Comparison of ENCODE assay signal across 8 cellular contexts in the genomic region with DNA sequence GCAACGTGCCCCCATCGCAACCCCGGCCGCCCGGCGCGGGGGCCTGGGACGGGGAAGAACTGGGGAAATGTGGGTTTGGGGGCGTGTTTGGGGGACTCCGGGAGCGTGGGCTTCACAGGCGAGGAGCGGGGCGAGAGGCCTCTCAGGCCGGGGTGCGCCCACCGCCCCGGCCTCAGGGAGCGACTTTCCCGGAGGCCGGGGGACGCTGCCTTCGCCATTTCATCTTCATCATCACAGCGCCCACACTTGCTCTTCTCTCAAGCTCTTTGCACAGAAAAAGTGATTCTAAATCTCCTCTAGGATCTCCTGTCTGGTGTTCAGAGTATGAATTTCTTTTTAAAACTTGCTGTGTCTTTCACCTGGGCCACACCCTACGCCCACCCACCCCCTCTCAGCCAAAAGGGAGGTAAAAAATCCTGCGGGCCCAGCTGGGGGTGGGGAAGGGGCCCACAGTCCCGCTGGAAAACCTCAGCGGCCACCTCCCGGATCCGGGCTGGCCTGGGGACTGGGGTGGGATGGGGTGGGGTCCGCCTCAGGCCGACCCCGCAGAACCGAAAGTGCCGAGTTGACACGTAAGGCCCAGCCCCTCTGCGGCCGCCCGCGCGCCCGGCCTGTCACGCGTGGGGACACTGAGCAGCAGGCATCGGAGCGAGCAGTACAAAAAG. TPM values are rescaled to one million over a fixed set of nuclear protein-coding genes. Genes with fewer than 3 reads are reported as not detected.
DNase-seq lines count a peak whose midpoint lies in the region; ATAC-seq and TF ChIP-seq lines count a peak whose summit lies in the region.

No MANE protein-coding gene starts in this region.

- no peak for TF ChIP-seq CTCF in AG10803 (conservative IDR thresholded peaks at IDR 0.05; ENCODE audit: low read length)
- TF ChIP-seq CTCF in upper lobe of right lung (IDR thresholded peaks at IDR 0.05), result no peak

- H3K4me1 ChIP-seq in upper lobe of right lung, result peaks cover 32% of the 10 kb centered on the region

- peak overlapping the region; percentile 93 for H3K4me3 ChIP-seq in AG10803 (ENCODE audit: low read length)
- H3K4me3 ChIP-seq in upper lobe of right lung, result peak overlapping the region; percentile 77

- H3K36me3 Mint-ChIP-seq in central memory CD8-positive, alpha-beta T cell (ENCODE audit: insufficient read depth), result peaks cover 55% of the 10 kb centered on the region
- H3K36me3 Mint-ChIP-seq in memory B cell, result peaks cover 15% of the 10 kb centered on the region

- H3K4me1 Mint-ChIP-seq in central memory CD8-positive, alpha-beta T cell, result peaks cover 43% of the 10 kb centered on the region
- peaks cover 28% of the 10 kb centered on the region for H3K4me1 Mint-ChIP-seq in memory B cell

- H3K27ac ChIP-seq in upper lobe of right lung, result peak overlapping the region; percentile 98

- H3K9me3 ChIP-seq in upper lobe of right lung, result no peaks in the 10 kb centered on the region

- H3K9me3 Mint-ChIP-seq in central memory CD8-positive, alpha-beta T cell, result no peaks in the 10 kb centered on the region
- no peaks in the 10 kb centered on the region for H3K9me3 Mint-ChIP-seq in memory B cell

- no peaks in the 10 kb centered on the region for H3K27me3 ChIP-seq in upper lobe of right lung

- ATAC-seq in GM19395 (IDR thresholded peaks at IDR 0.05; ENCODE audit: unreplicated experiment) (peak; percentile 12), memory B cell (ENCODE audit: low read depth) (no peak), upper lobe of right lung (no peak)
- no peak for ATAC-seq in central memory CD8-positive, alpha-beta T cell (replicated peaks; ENCODE audit: extremely low read depth, poor library complexity, severe bottlenecking)

- intact Hi-C loops in upper lobe of right lung (cut with DNase I), result no loop called here

- peaks cover 23% of the 10 kb centered on the region for H3K36me3 ChIP-seq in upper lobe of right lung

- no peaks in the 10 kb centered on the region for H3K27me3 Mint-ChIP-seq in central memory CD8-positive, alpha-beta T cell
- H3K27me3 Mint-ChIP-seq in memory B cell, result no peaks in the 10 kb centered on the region

- peak overlapping the region; percentile 100 for H3K27ac Mint-ChIP-seq in central memory CD8-positive, alpha-beta T cell (ENCODE audit: low read depth)
- peak overlapping the region; percentile 95 for H3K27ac Mint-ChIP-seq in memory B cell

- H3K4me3 Mint-ChIP-seq in central memory CD8-positive, alpha-beta T cell, result peak overlapping the region; percentile 97
- peak overlapping the region; percentile 80 for H3K4me3 Mint-ChIP-seq in memory B cell

- no peak for DNase-seq in AG10803 (ENCODE audit: low read depth)
- DNase-seq in NAMALWA (ENCODE audit: low spot score), result peak; percentile 62
- no peak for DNase-seq in central memory CD8-positive, alpha-beta T cell (ENCODE audit: low spot score in 2 of 2)
- no peak for DNase-seq in memory B cell (ENCODE audit: low spot score in 2 of 2)
- DNase-seq in upper lobe of right lung, result no peak
- DNase-seq in HPDE6-E6E7 (ENCODE audit: extremely low spot score), result no peak
- no peak for DNase-seq in D341Med (ENCODE audit: low spot score)

RNA-seq across cellular contexts. Expression of a gene that starts 7.4 kb away (rescaled TPM):
- total RNA-seq in upper lobe of right lung, result 51.4 TPM

RNA-seq across cellular contexts. Expression of a gene that starts 28.6 kb away (rescaled TPM):
- total RNA-seq in upper lobe of right lung, result not detected
